In genomic region chr12:29796823-29797263, GRCh38 we compare ENCODE assay signal across 13 cellular contexts. TPM values are rescaled to one million over a fixed set of nuclear protein-coding genes. Genes with fewer than 3 reads are reported as not detected.
DNase-seq lines count a peak whose midpoint lies in the region; ATAC-seq and TF ChIP-seq lines count a peak whose summit lies in the region.
"Had no signal": no experiment of that assay in that cellular context is flagged by ENCODE, and none has a peak within 500 bp of the region (broad histone marks: within the 10 kb centered on the region; RNA-seq: fewer than 3 reads in every experiment).

No MANE protein-coding gene starts in this region.

- no peak for TF ChIP-seq POLR2A in esophagus muscularis mucosa (IDR thresholded peaks at IDR 0.05; ENCODE audit: low read depth)

- H3K9me3 ChIP-seq in esophagus muscularis mucosa = no peaks in the 10 kb centered on the region

- no peak overlapping the region for H3K4me3 Mint-ChIP-seq in nephron progenitor cell
- H3K4me3 Mint-ChIP-seq: CD4-positive, alpha-beta memory T cell had no signal

- no peaks in the 10 kb centered on the region for H3K27me3 ChIP-seq in esophagus muscularis mucosa

- peak overlapping the region; percentile 70 for H3K27ac Mint-ChIP-seq in nephron progenitor cell
- H3K27ac Mint-ChIP-seq: activated T-helper 2 cell treated with anti-CD3 and anti-CD28 coated beads, Interferon-gamma antibody, Interleukin-2, Interleukin-4, amounts not matched to agents 10 μg/mL and 5 μg/mL and 100 μg/mL, durations not matched to agents 14 hours and 24 hours and 36 hours; CD4-positive, alpha-beta memory T cell had no signal

- peaks cover 26% of the 10 kb centered on the region for H3K4me1 Mint-ChIP-seq in nephron progenitor cell
- H3K4me1 Mint-ChIP-seq: CD4-positive, alpha-beta memory T cell had no signal

- no peak for TF ChIP-seq CTCF in AG09309 (IDR thresholded peaks at IDR 0.05; ENCODE audit: control insufficient read depth, insufficient read depth, low read depth, low read length, missing control alignments)
- peak in 1 of 3 experiments; percentile 29 for TF ChIP-seq CTCF in esophagus muscularis mucosa (IDR thresholded peaks at IDR 0.05)
- no peak for TF ChIP-seq CTCF in nephron progenitor cell (IDR thresholded peaks at IDR 0.05)

- no peaks in the 10 kb centered on the region for H3K36me3 ChIP-seq in esophagus muscularis mucosa

- TF ChIP-seq EP300 in esophagus muscularis mucosa (IDR thresholded peaks at IDR 0.05) = no peak

- ATAC-seq in GM21717 (IDR thresholded peaks at IDR 0.05; ENCODE audit: unreplicated experiment) = no peak

- intact Hi-C loops in esophagus muscularis mucosa (cut with DNase I) = no loop called here

- WGBS in esophagus muscularis mucosa = 18% methylated on average over 6 of the region's 6 CpGs

- H3K9me3 Mint-ChIP-seq in nephron progenitor cell = peaks cover 8% of the 10 kb centered on the region

- H3K36me3 Mint-ChIP-seq in nephron progenitor cell (ENCODE audit: low read depth) = no peaks in the 10 kb centered on the region
- H3K36me3 Mint-ChIP-seq: CD4-positive, alpha-beta memory T cell had no signal

- peaks cover 2% of the 10 kb centered on the region for H3K27me3 Mint-ChIP-seq in nephron progenitor cell (ENCODE audit: low read depth, poor library complexity)

- peak overlapping the region; percentile 52 to 73 (median 70) for H3K27ac ChIP-seq in esophagus muscularis mucosa (replicated peaks in 1 of 4)

- DNase-seq in AG09309 (ENCODE audit: low read depth) = peak; percentile 70
- DNase-seq in M059J (ENCODE audit: low read depth) = peak; percentile 88
- DNase-seq in esophagus muscularis mucosa (ENCODE audit: extremely low spot score) = no peak
- no peak for DNase-seq in nephron progenitor cell
- DNase-seq in NCI-H526 treated with DMSO at 0.1 percent for 48 hours (lab: John Stamatoyannopoulos, UW) = no peak
- no peak for DNase-seq in AML-193 (lab: John Stamatoyannopoulos, UW)
- no peak for DNase-seq in NCI-H2107 (lab: John Stamatoyannopoulos, UW)
- DNase-seq: CD4-positive, alpha-beta memory T cell; NCI-H2029; small intestine; T-helper 2 cell had no signal

- no peak overlapping the region for H3K4me3 ChIP-seq in AG09309 (ENCODE audit: control insufficient read depth, low read depth, low read length)
- H3K4me3 ChIP-seq in esophagus muscularis mucosa = peak overlapping the region in 1 of 4 donors; percentile 13

- H3K4me1 ChIP-seq in esophagus muscularis mucosa = peaks cover 0 to 33% (median 24%) of the 10 kb centered on the region in 4 donors

RNA-seq across cellular contexts. Expression of gene TMTC1, which starts 13.1 kb away (rescaled TPM):
- 3.9 and 6.3 TPM in 2 replicates for total RNA-seq in M059J (2014; rRNA removed; shearing (Covaris generic))
- 100 to 1,000 TPM in 3 of 4 donors, 10 to 100 TPM in 1; 84.0 to 177 (median 105) TPM for total RNA-seq in esophagus muscularis mucosa
- total RNA-seq: CD4-positive, alpha-beta memory T cell had no signal

Comparison
In these comparisons a context has a peak if more than half of its experiments do, and no peak if none do; other contexts are left out.
1. DNase-seq: peak in AG09309 (single experiment) and M059J (single experiment); none in esophagus muscularis mucosa (single experiment), nephron progenitor cell (single experiment), NCI-H526 treated with DMSO at 0.1 percent for 48 hours (single experiment), AML-193 (0 of 2) and NCI-H2107 (single experiment).
2. RNA of gene TMTC1, which starts 13.1 kb away (total RNA-seq): 84.0 to 177 TPM in esophagus muscularis mucosa; 3.9 to 6.3 TPM in M059J; every median in the first group is over 10 times any median in the second.